In the genomic region with DNA sequence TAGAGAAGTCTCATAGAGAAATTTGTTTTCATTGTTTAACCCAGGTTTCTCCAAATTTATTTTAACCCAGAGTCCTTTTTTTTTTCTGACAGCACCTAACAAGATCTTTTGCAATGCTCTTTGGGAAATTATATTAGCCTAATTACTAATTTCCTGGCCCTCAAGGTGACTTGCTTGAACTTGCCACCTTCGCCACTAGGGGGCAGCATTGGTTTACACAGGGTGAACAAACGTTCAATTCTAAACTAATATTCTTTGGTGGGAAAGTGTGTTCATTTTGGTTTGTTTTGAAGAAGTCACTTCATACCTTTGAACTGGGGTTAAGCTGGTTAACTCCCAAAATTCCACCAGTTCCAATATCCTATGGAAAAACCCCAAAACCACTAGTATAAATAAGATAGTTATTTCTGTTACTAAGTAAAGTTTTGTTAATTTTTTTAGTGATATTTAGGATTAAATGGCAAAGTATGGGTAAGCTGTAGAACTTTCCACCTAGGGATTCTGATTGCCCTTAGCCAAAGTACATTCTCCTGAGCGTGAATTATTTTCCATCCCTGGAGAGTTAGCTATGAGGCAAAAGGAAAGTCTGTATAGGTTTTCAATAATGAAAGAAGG, we compare ENCODE assay signal across 8 cellular contexts. TPM values are rescaled to one million over a fixed set of nuclear protein-coding genes. Genes with fewer than 3 reads are reported as not detected.
A peak's percentile ranks its signal among the peaks of the same experiment; 100 is the strongest.
DNase-seq lines count a peak whose midpoint lies in the region; FAIRE-seq and TF ChIP-seq lines count a peak whose summit lies in the region.

No MANE protein-coding gene starts in this region.

- H3K27ac ChIP-seq in brain microvascular endothelial cell: no peak overlapping the region

- H3K27me3 Mint-ChIP-seq in Caco-2 (ENCODE audit: insufficient read depth, unreplicated experiment): peaks cover 3% of the 10 kb centered on the region

- H3K36me3 Mint-ChIP-seq in Caco-2 (ENCODE audit: insufficient read depth, unreplicated experiment): no peaks in the 10 kb centered on the region

- in situ Hi-C loops in brain microvascular endothelial cell (cut with HindIII; ENCODE audit: low pct_ligation_motif_present, low sequenced_read_pairs): loop anchor here (25.0 kb wide), 1 partner anchor 339 kb away; no protein-coding TSS in a partner anchor

- DNase-seq in Caco-2: peak; percentile 65 to 81
- DNase-seq in H54 (ENCODE audit: insufficient read length, low spot score): peak; percentile 16
- DNase-seq in NCI-H2081 treated with DMSO at 0.1 percent for 48 hours (lab: John Stamatoyannopoulos, UW): peak; percentile 39
- peak; percentile 68 for DNase-seq in brain microvascular endothelial cell
- DNase-seq in iris pigment epithelial cell (ENCODE audit: low read depth): peak; percentile 75
- peak; percentile 56 to 71 for DNase-seq in stimulated activated CD4-positive, alpha-beta T cell treated with anti-CD3 and anti-CD28 coated beads, Interleukin-15, amount 100 ng/mL, for 48 hours (ENCODE audit: low read depth in 2 of 2)
- DNase-seq in middle frontal gyrus (ENCODE audit: extremely low spot score, low spot score): no peak

- POLR2A ChIA-PET in Caco-2 (lab: Charles Lee): no interaction called here

- H3K4me3 ChIP-seq in Caco-2 (ENCODE audit: low read depth, low read length): no peak overlapping the region
- no peak overlapping the region for H3K4me3 ChIP-seq in brain microvascular endothelial cell (ENCODE audit: low read depth, low read length)

- BruUV-seq in Caco-2 (replicated peaks; lab: Mats Ljungman, UMichigan): no TSS peak

- no peaks in the 10 kb centered on the region for H3K9me3 ChIP-seq in Caco-2

- TF ChIP-seq CTCF in Caco-2 (IDR thresholded peaks at IDR 0.05; ENCODE audit: insufficient read depth in 1 of 2, low read depth in 1 of 2, low read length in 1 of 2, severe bottlenecking in 1 of 2, unreplicated experiment in 1 of 2) (peak; percentile 86 to 87), brain microvascular endothelial cell (IDR thresholded peaks at IDR 0.05; ENCODE audit: low read depth, low read length, missing control alignments) (peak; percentile 87)

- no peak overlapping the region for H3K27ac Mint-ChIP-seq in Caco-2 (ENCODE audit: unreplicated experiment)

- CTCF ChIA-PET in Caco-2 (lab: Charles Lee): interaction anchor here (0.6 to 2.0 kb wide), 2 partner anchors 221 to 222 kb away, joined by 4 to 10 read pairs; a partner anchor contains a TSS

- H3K4me3 Mint-ChIP-seq in Caco-2 (ENCODE audit: unreplicated experiment): no peak overlapping the region

- H3K4me1 Mint-ChIP-seq in Caco-2 (ENCODE audit: low read depth, unreplicated experiment): no peaks in the 10 kb centered on the region

- FAIRE-seq in H54 (lab: Jason Lieb, UNC) (peak; percentile 64), TTC549 (lab: Jason Lieb, UNC) (peak; percentile 92)

- no peaks in the 10 kb centered on the region for H3K27me3 ChIP-seq in Caco-2 (replicated peaks; ENCODE audit: control insufficient read depth, insufficient read depth, low read length)
- H3K27me3 ChIP-seq in brain microvascular endothelial cell (replicated peaks): no peaks in the 10 kb centered on the region

- H3K36me3 ChIP-seq in Caco-2 (ENCODE audit: control insufficient read depth, insufficient read depth, low read length) (no peaks in the 10 kb centered on the region), brain microvascular endothelial cell (replicated peaks) (no peaks in the 10 kb centered on the region)

- no peak for TF ChIP-seq POLR2A in H54 (IDR thresholded peaks at IDR 0.05; ENCODE audit: low read depth, low read length)

- no peaks in the 10 kb centered on the region for H3K4me1 ChIP-seq in Caco-2

- intact Hi-C loops in Caco-2 (cut with micrococcal nuclease; ENCODE audit: unreplicated experiment): loop anchor here (1.0 kb wide), 3 partner anchors 221 to 468 kb away; a partner anchor contains a TSS

- no peaks in the 10 kb centered on the region for H3K9me3 Mint-ChIP-seq in Caco-2 (ENCODE audit: unreplicated experiment)

RNA-seq across cellular contexts. Expression of a gene that starts 13.0 kb away (rescaled TPM):
- total RNA-seq in Caco-2 (2022): not detected in 2 replicates

RNA-seq across cellular contexts. Expression of a gene that starts 57.4 kb away (rescaled TPM):
- 31.9 and 35.9 TPM in 2 replicates for total RNA-seq in Caco-2 (2022)
